Comparison of ENCODE assay signal across 26 cellular contexts in genomic region chr20:5877128-5877527, GRCh38. TPM values are rescaled to one million over a fixed set of nuclear protein-coding genes. Genes with fewer than 3 reads are reported as not detected.
"Had no signal": no experiment of that assay in that cellular context is flagged by ENCODE, and none has a peak within 500 bp of the region (broad histone marks: within the 10 kb centered on the region; RNA-seq: fewer than 3 reads in every experiment).

No MANE protein-coding gene starts in this region.

- H3K27me3 ChIP-seq: esophagus squamous epithelium, tibial artery had no signal

- H3K27ac ChIP-seq: epithelial cell of prostate, esophagus squamous epithelium, suprapubic skin, tibial artery had no signal

- H3K4me1 ChIP-seq: esophagus squamous epithelium, suprapubic skin, tibial artery had no signal

- H3K9me3 ChIP-seq: mucosa of descending colon, suprapubic skin, tibial artery had no signal

- H3K36me3 ChIP-seq: esophagus squamous epithelium, suprapubic skin, tibial artery had no signal

- H3K4me3 ChIP-seq: esophagus squamous epithelium, lung, mucosa of descending colon, suprapubic skin, tibial artery had no signal

- DNase-seq: activated B cell treated with CpG ODN at 0.5 μM for 24 hours; activated CD4-positive, alpha-beta T cell treated with anti-CD3 and anti-CD28 coated beads, Interleukin-2, amount 50 U/mL, for 4 hours; activated CD8-positive, alpha-beta memory T cell treated with anti-CD3 and anti-CD28 coated beads, Interleukin-2, amount 50 U/mL, for 4 hours; activated gamma-delta T cell treated with Interleukin-2 at 50 U/mL for 16 hours; activated T-cell treated with anti-CD3 and anti-CD28 coated beads, Interleukin-2, amount 50 U/mL, for 1 hour; anterior cingulate cortex; dermis blood vessel endothelial cell; effector CD4-positive, alpha-beta T cell; esophagus squamous epithelium; kidney glomerular epithelial cell; mesendoderm; mucosa of descending colon; posterior cingulate gyrus; right cardiac atrium; stimulated activated CD4-positive, alpha-beta T cell treated with anti-CD3 and anti-CD28 coated beads, Interleukin-15, amount 100 ng/mL, for 24 hours; stimulated activated CD4-positive, alpha-beta T cell treated with anti-CD3 and anti-CD28 coated beads, Interleukin-2, amount 100 ng/mL, for 24 hours; stimulated activated naive CD4-positive, alpha-beta T cell; tibial artery had no signal

- ATAC-seq: left lobe of liver; mucosa of descending colon; natural killer cell treated with Interleukin-12 subunit alpha and Interleukin-12 subunit beta and Interleukin-15 and Interleukin-18, amount 100 ng/mL, for 72 hours; right cardiac atrium had no signal

RNA-seq across cellular contexts. Expression of gene CHGB, which starts 34.2 kb away (rescaled TPM):
- total RNA-seq: activated B cell treated with CpG ODN at 0.5 μM for 24 hours; activated T-helper 1 cell treated with anti-CD3 and anti-CD28 coated beads, Interleukin-12 subunit alpha, Interleukin-12 subunit beta, Interleukin-2, Interleukin-4 antibody, amounts not matched to agents 30 ng/mL and 10 ng/mL and 1 ng/mL, durations not matched to agents 14 hours and 24 hours and 36 hours; bronchial epithelial cell; dermis blood vessel endothelial cell; natural killer cell treated with Interleukin-12 subunit alpha and Interleukin-12 subunit beta and Interleukin-15 and Interleukin-18, amount 100 ng/mL, for 72 hours; osteoblast; suprapubic skin had no signal
